25 cellular contexts compared by ENCODE assay signal in genomic region chr1:217857061-217857460, GRCh38.
A peak's percentile ranks its signal among the peaks of the same experiment; 100 is the strongest.
DNase-seq lines count a peak whose midpoint lies in the region; ATAC-seq and TF ChIP-seq lines count a peak whose summit lies in the region.
"Had no signal": no experiment of that assay in that cellular context is flagged by ENCODE, and none has a peak within 500 bp of the region (broad histone marks: within the 10 kb centered on the region; RNA-seq: fewer than 3 reads in every experiment).

No MANE protein-coding gene starts in this region.

- ATAC-seq in foreskin keratinocyte = no peak
- ATAC-seq: effector memory CD8-positive, alpha-beta T cell; HCT116; T-helper 17 cell had no signal

- H3K9me3 ChIP-seq in A673 (ENCODE audit: low read depth, low read length, poor library complexity, severe bottlenecking) (no peaks in the 10 kb centered on the region), MG63 (no peaks in the 10 kb centered on the region; the same call in 1 of the 2 replicates)
- H3K9me3 ChIP-seq: prostate gland, SJCRH30 had no signal

- H3K79me2 ChIP-seq in mesendoderm (ENCODE audit: control insufficient read depth, insufficient read depth, low read length) = no peaks in the 10 kb centered on the region

- H2BK120ac ChIP-seq in mesendoderm (ENCODE audit: low read depth, low read length) = peak overlapping the region; percentile 88

- H3K4me3 ChIP-seq in A673 (ENCODE audit: low read depth, low read length, poor library complexity, severe bottlenecking) (no peak overlapping the region), MG63 (no peak overlapping the region), astrocyte of the cerebellum (ENCODE audit: low read depth, low read length) (no peak overlapping the region), mesendoderm (ENCODE audit: low read length) (no peak overlapping the region)
- H3K4me3 ChIP-seq: prostate gland, SJCRH30, suprapubic skin had no signal

- intact Hi-C loops in A673 (cut with micrococcal nuclease; ENCODE audit: unreplicated experiment) = no loop called here

- H3K23ac ChIP-seq in mesendoderm (ENCODE audit: low read length) = no peak overlapping the region

- no TSS peak for BruUV-seq in A673 (replicated peaks; lab: Mats Ljungman, UMichigan)

- H3K27ac ChIP-seq in A673 (ENCODE audit: low read depth, low read length, poor library complexity, severe bottlenecking) (no peak overlapping the region), mesendoderm (ENCODE audit: low read depth, low read length) (peak overlapping the region; percentile 80), foreskin keratinocyte (no peak overlapping the region)
- H3K27ac ChIP-seq: prostate gland, SJCRH30, suprapubic skin, VCaP had no signal

- no peak overlapping the region for H3K9ac ChIP-seq in mesendoderm (ENCODE audit: low read length)

- no peaks in the 10 kb centered on the region for H3K4me1 ChIP-seq in A673 (ENCODE audit: insufficient read depth, low read length, poor library complexity, severe bottlenecking)
- H3K4me1 ChIP-seq in mesendoderm (ENCODE audit: control insufficient read depth, low read depth, low read length) = peaks cover 4% of the 10 kb centered on the region
- H3K4me1 ChIP-seq in foreskin keratinocyte = no peaks in the 10 kb centered on the region
- H3K4me1 ChIP-seq: prostate gland, SJCRH30 had no signal

- H4K8ac ChIP-seq in mesendoderm (ENCODE audit: low read depth, low read length) = no peak overlapping the region

- no peak overlapping the region for H3K27ac Mint-ChIP-seq in osteocyte (ENCODE audit: unreplicated experiment)
- H3K27ac Mint-ChIP-seq: activated CD4-positive, alpha-beta memory T cell treated with anti-CD3 and anti-CD28 coated beads for 36 hours; CD4-positive, alpha-beta T cell; effector memory CD8-positive, alpha-beta T cell; mesothelial cell of epicardium; T-helper 17 cell had no signal

- no peaks in the 10 kb centered on the region for H3K27me3 ChIP-seq in A673 (replicated peaks; ENCODE audit: insufficient read depth, low read depth, low read length, poor library complexity)
- 0 out of 2 replicates have a peak, but pooled peaks cover 2% of the 10 kb centered on the region for H3K27me3 ChIP-seq in MG63
- no peaks in the 10 kb centered on the region for H3K27me3 ChIP-seq in mesendoderm (ENCODE audit: insufficient read depth, low read length, poor library complexity)
- no peaks in the 10 kb centered on the region for H3K27me3 ChIP-seq in foreskin keratinocyte
- H3K27me3 ChIP-seq: SJCRH30, suprapubic skin had no signal

- no peak overlapping the region for H3K56ac ChIP-seq in mesendoderm (ENCODE audit: low read length)

- DNase-seq in A673 (ENCODE audit: low spot score) (peak; percentile 22), MG63 (peak; percentile 72), astrocyte of the cerebellum (ENCODE audit: low read depth) (peak; percentile 9), mesendoderm (peak; percentile 68), NCI-H2029 treated with DMSO at 0.1 percent for 48 hours (lab: John Stamatoyannopoulos, UW) (no peak), osteocyte (ENCODE audit: extremely low spot score, unreplicated experiment) (no peak), foreskin keratinocyte (no peak)
- no peak for DNase-seq in stimulated activated CD4-positive, alpha-beta T cell treated with anti-CD3 and anti-CD28 coated beads, Interleukin-4, amount 100 ng/mL, for 1 hour
- DNase-seq: activated CD4-positive, alpha-beta memory T cell treated with anti-CD3 and anti-CD28 coated beads for 36 hours; activated naive CD4-positive, alpha-beta T cell treated with Interleukin-2 at 50 U/mL for 16 hours; activated T-cell treated with anti-CD3 and anti-CD28 coated beads for 4 hours; CD4-positive, alpha-beta T cell; DMS53; effector memory CD8-positive, alpha-beta T cell; kidney glomerular epithelial cell; NCI-H1694; NCI-H524 treated with DMSO at 0.1 percent for 48 hours; OCI-M1; T-helper 17 cell had no signal

- in situ Hi-C loops in astrocyte of the cerebellum (cut with HindIII; ENCODE audit: low sequenced_read_pairs) = no loop called here

- H3K4me2 ChIP-seq in mesendoderm (ENCODE audit: low read length) = no peak overlapping the region

- H3K36me3 ChIP-seq in A673 (ENCODE audit: insufficient read depth, low read length, poor library complexity, severe bottlenecking) (no peaks in the 10 kb centered on the region), MG63 (no peaks in the 10 kb centered on the region), mesendoderm (ENCODE audit: control insufficient read depth, insufficient read depth, low read length) (no peaks in the 10 kb centered on the region)
- H3K36me3 ChIP-seq: prostate gland, SJCRH30, suprapubic skin had no signal

- no peak overlapping the region for H3K4ac ChIP-seq in mesendoderm (ENCODE audit: low read depth, low read length)

- H3K9me3 Mint-ChIP-seq in osteocyte (ENCODE audit: unreplicated experiment) = peaks cover 11% of the 10 kb centered on the region

- no peaks in the 10 kb centered on the region for H3K36me3 Mint-ChIP-seq in osteocyte (ENCODE audit: unreplicated experiment)
- H3K36me3 Mint-ChIP-seq: activated CD4-positive, alpha-beta memory T cell treated with anti-CD3 and anti-CD28 coated beads for 36 hours; mesothelial cell of epicardium had no signal

- no peaks in the 10 kb centered on the region for H3K4me1 Mint-ChIP-seq in osteocyte (ENCODE audit: unreplicated experiment)
- H3K4me1 Mint-ChIP-seq: T-helper 17 cell had no signal

- H4K5ac ChIP-seq in mesendoderm (ENCODE audit: low read length) = no peak overlapping the region

- TF ChIP-seq CTCF in A673 (conservative IDR thresholded peaks at IDR 0.05; ENCODE audit: low read depth, low read length) (no peak), astrocyte of the cerebellum (IDR thresholded peaks at IDR 0.05; ENCODE audit: low read depth, low read length, missing control alignments) (no peak), osteocyte (IDR thresholded peaks at IDR 0.05) (no peak), foreskin keratinocyte (conservative IDR thresholded peaks at IDR 0.05) (no peak)

- WGBS in mesendoderm (ENCODE audit: extremely low coverage, insufficient coverage, low lambda C conversion rate) = no CpG with 5 or more reads among the region's 5 CpGs

- CTCF ChIA-PET in A673 (lab: Charles Lee) = no interaction called here

- H3K27me3 Mint-ChIP-seq in osteocyte (ENCODE audit: unreplicated experiment) = peaks cover 5% of the 10 kb centered on the region
- H3K27me3 Mint-ChIP-seq: activated CD4-positive, alpha-beta memory T cell treated with anti-CD3 and anti-CD28 coated beads for 36 hours; CD4-positive, alpha-beta T cell; effector memory CD8-positive, alpha-beta T cell; T-helper 17 cell had no signal

- POLR2A ChIA-PET in A673 (lab: Charles Lee; ENCODE audit: low non-redundant PET) = no interaction called here

- H2AK5ac ChIP-seq in mesendoderm (ENCODE audit: low read length) = no peak overlapping the region

- H2BK15ac ChIP-seq in mesendoderm (replicated peaks; ENCODE audit: low read depth) = no peak overlapping the region

- H3K4me3 Mint-ChIP-seq in osteocyte (ENCODE audit: unreplicated experiment) = no peak overlapping the region
- H3K4me3 Mint-ChIP-seq: activated CD4-positive, alpha-beta memory T cell treated with anti-CD3 and anti-CD28 coated beads for 36 hours; CD4-positive, alpha-beta T cell; effector memory CD8-positive, alpha-beta T cell; mesothelial cell of epicardium; T-helper 17 cell had no signal

- no peaks in the 10 kb centered on the region for H3K79me1 ChIP-seq in mesendoderm (ENCODE audit: low read length)

- no peak overlapping the region for H3K18ac ChIP-seq in mesendoderm (ENCODE audit: low read length)

- H2BK5ac ChIP-seq in mesendoderm (ENCODE audit: low read length) = no peak overlapping the region

Comparison
In these comparisons a context has a peak if more than half of its experiments do, and no peak if none do; other contexts are left out.
1. DNase-seq: peak in A673 (single experiment), MG63 (single experiment), astrocyte of the cerebellum (single experiment) and mesendoderm (single experiment); none in NCI-H2029 treated with DMSO at 0.1 percent for 48 hours (single experiment), stimulated activated CD4-positive, alpha-beta T cell treated with anti-CD3 and anti-CD28 coated beads, Interleukin-4, amount 100 ng/mL, for 1 hour (single experiment), osteocyte (single experiment) and foreskin keratinocyte (0 of 2).